Comparison of ENCODE assay signal across 28 cellular contexts in the genomic region with DNA sequence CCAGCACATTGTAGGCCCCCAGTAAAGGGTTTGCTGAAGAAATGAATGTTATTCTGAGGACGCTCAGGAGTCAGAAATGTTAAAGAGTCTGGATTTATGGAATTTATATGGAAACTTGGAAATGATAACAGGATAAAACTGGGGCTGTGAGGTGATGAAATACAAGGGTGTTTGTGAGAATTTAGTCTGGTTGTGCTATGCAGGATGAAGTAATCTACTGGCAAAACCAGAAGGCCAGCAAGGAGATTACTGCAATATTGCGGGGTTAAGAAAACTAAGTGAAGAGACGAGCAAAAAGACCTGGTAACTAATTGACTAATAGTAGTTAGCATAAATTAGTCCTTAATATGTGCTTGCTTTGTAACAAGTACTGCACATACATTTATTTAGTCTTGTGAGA.
"Had no signal": no experiment of that assay in that cellular context is flagged by ENCODE, and none has a peak within 500 bp of the region (broad histone marks: within the 10 kb centered on the region; RNA-seq: fewer than 3 reads in every experiment).

No MANE protein-coding gene starts in this region.

- H3K9me3 ChIP-seq: neutrophil, right atrium auricular region, right lobe of liver, suprapubic skin, thoracic aorta, tibial artery, uterus had no signal

- H3K27ac ChIP-seq: neural progenitor cell, neutrophil, parathyroid adenoma, right atrium auricular region, right lobe of liver, suprapubic skin, thoracic aorta, tibial artery, uterus had no signal

- H3K27me3 ChIP-seq: neural progenitor cell, neutrophil, right atrium auricular region, right lobe of liver, suprapubic skin, tibial artery, uterus had no signal

- H3K27me3 Mint-ChIP-seq: naive B cell; progenitor cell of endocrine pancreas; stimulated activated naive CD8-positive, alpha-beta T cell treated with anti-CD3 and anti-CD28 coated beads, Interleukin-15, Interleukin-2, amounts not matched to agents 100 ng/mL and 50 ng/mL, for 24 hours; type B pancreatic cell had no signal

- FAIRE-seq: keratinocyte had no signal

- H3K27ac Mint-ChIP-seq: mesothelial cell of epicardium; naive B cell; natural killer cell; nephron progenitor cell; neural progenitor cell; progenitor cell of endocrine pancreas; stimulated activated naive CD8-positive, alpha-beta T cell treated with anti-CD3 and anti-CD28 coated beads, Interleukin-15, Interleukin-2, amounts not matched to agents 100 ng/mL and 50 ng/mL, for 24 hours; type B pancreatic cell had no signal

- H3K4me3 Mint-ChIP-seq: mesothelial cell of epicardium; naive B cell; natural killer cell; nephron progenitor cell; neural progenitor cell; stimulated activated naive CD8-positive, alpha-beta T cell treated with anti-CD3 and anti-CD28 coated beads, Interleukin-15, Interleukin-2, amounts not matched to agents 100 ng/mL and 50 ng/mL, for 24 hours; type B pancreatic cell had no signal

- H3K4me1 ChIP-seq: neural progenitor cell, parathyroid adenoma, right lobe of liver, suprapubic skin, uterus had no signal

- H3K36me3 Mint-ChIP-seq: natural killer cell, neural progenitor cell, type B pancreatic cell had no signal

- H3K36me3 ChIP-seq: neural progenitor cell, neutrophil, right atrium auricular region, right lobe of liver, suprapubic skin, thoracic aorta, tibial artery, uterus had no signal

- H3K4me3 ChIP-seq: lung, neural progenitor cell, right atrium auricular region, right lobe of liver, suprapubic skin, thoracic aorta, tibial artery, uterus had no signal

- DNase-seq: hippocampal formation; kidney glomerular epithelial cell; left cardiac atrium; mesendoderm; naive B cell; natural killer cell; nephron progenitor cell; occipital lobe; right lobe of liver; stimulated activated CD4-positive, alpha-beta T cell treated with anti-CD3 and anti-CD28 coated beads, Interleukin-12 subunit alpha, Interleukin-12 subunit beta, amount 100 ng/mL, for 4 hours; stimulated activated CD4-positive, alpha-beta T cell treated with anti-CD3 and anti-CD28 coated beads, Interleukin-15, amount 100 ng/mL, for 24 hours; stimulated activated CD4-positive, alpha-beta T cell treated with anti-CD3 and anti-CD28 coated beads, Interleukin-2, amount 100 ng/mL, for 24 hours; stimulated activated CD4-positive, alpha-beta T cell treated with anti-CD3 and anti-CD28 coated beads, Interleukin-4, amount 100 ng/mL, for 1 hour; stimulated activated naive CD4-positive, alpha-beta T cell; tibial artery; uterus had no signal

- H3K9me3 Mint-ChIP-seq: naive B cell; natural killer cell; nephron progenitor cell; neural progenitor cell; stimulated activated naive CD8-positive, alpha-beta T cell treated with anti-CD3 and anti-CD28 coated beads, Interleukin-15, Interleukin-2, amounts not matched to agents 100 ng/mL and 50 ng/mL, for 24 hours; type B pancreatic cell had no signal

- H3K4me1 Mint-ChIP-seq: naive B cell, natural killer cell, nephron progenitor cell, neural progenitor cell had no signal
